9 cellular contexts compared by ENCODE assay signal in genomic region chr5:107456281-107456715, GRCh38.
A peak's percentile ranks its signal among the peaks of the same experiment; 100 is the strongest.
DNase-seq lines count a peak whose midpoint lies in the region; ATAC-seq, FAIRE-seq and TF ChIP-seq lines count a peak whose summit lies in the region.
"Had no signal": no experiment of that assay in that cellular context is flagged by ENCODE, and none has a peak within 500 bp of the region (broad histone marks: within the 10 kb centered on the region; RNA-seq: fewer than 3 reads in every experiment).

No MANE protein-coding gene starts in this region.

- H3K36me3 ChIP-seq in bronchial epithelial cell (ENCODE audit: control insufficient read depth, insufficient read depth, low read length), result no peaks in the 10 kb centered on the region

- CTCF ChIA-PET in activated CD8-positive, alpha-beta memory T cell treated with anti-CD3 and anti-CD28 coated beads, Interleukin-2, amount 10 ng/mL, durations not matched to agents 7 days and 5 days (lab: Charles Lee), result no interaction called here

- H3K9me3 Mint-ChIP-seq in activated CD8-positive, alpha-beta memory T cell treated with anti-CD3 and anti-CD28 coated beads, Interleukin-2, amount 10 ng/mL, durations not matched to agents 7 days and 5 days (ENCODE audit: low read depth), result no peaks in the 10 kb centered on the region

- no peak for DNase-seq in GM18507 (ENCODE audit: extremely low spot score, insufficient read length, low read depth)
- DNase-seq in bronchial epithelial cell (ENCODE audit: low read depth), result peak; percentile 97
- no peak for DNase-seq in posterior vena cava (ENCODE audit: low spot score)
- no peak for DNase-seq in KG1 (lab: John Stamatoyannopoulos, UW)
- no peak for DNase-seq in activated CD8-positive, alpha-beta memory T cell treated with anti-CD3 and anti-CD28 coated beads, Interleukin-2, amount 10 ng/mL, durations not matched to agents 7 days and 5 days
- DNase-seq in NCI-H1092 treated with DMSO at 0.1 percent for 48 hours (lab: John Stamatoyannopoulos, UW), result no peak
- DNase-seq: activated CD8-positive, alpha-beta memory T cell treated with anti-CD3 and anti-CD28 coated beads for 24 hours had no signal

- H3K36me3 Mint-ChIP-seq in activated CD8-positive, alpha-beta memory T cell treated with anti-CD3 and anti-CD28 coated beads, Interleukin-2, amount 10 ng/mL, durations not matched to agents 7 days and 5 days, result no peaks in the 10 kb centered on the region

- H3K27me3 ChIP-seq in bronchial epithelial cell (ENCODE audit: control insufficient read depth, insufficient read depth, low read length), result no peaks in the 10 kb centered on the region

- no peaks in the 10 kb centered on the region for H3K4me1 Mint-ChIP-seq in activated CD8-positive, alpha-beta memory T cell treated with anti-CD3 and anti-CD28 coated beads, Interleukin-2, amount 10 ng/mL, durations not matched to agents 7 days and 5 days

- FAIRE-seq in GM18507 (lab: Jason Lieb, UNC), result peak; percentile 85
- FAIRE-seq in bronchial epithelial cell (lab: Jason Lieb, UNC), result peak; percentile 93

- TF ChIP-seq CTCF in bronchial epithelial cell (IDR thresholded peaks at IDR 0.05; ENCODE audit: insufficient read depth, low read length, severe bottlenecking), result no peak

- no peak overlapping the region for H3K4me3 ChIP-seq in bronchial epithelial cell (ENCODE audit: low read depth, low read length)

- H3K4me3 Mint-ChIP-seq in activated CD8-positive, alpha-beta memory T cell treated with anti-CD3 and anti-CD28 coated beads, Interleukin-2, amount 10 ng/mL, durations not matched to agents 7 days and 5 days, result no peak overlapping the region

- no peak overlapping the region for H3K27ac Mint-ChIP-seq in activated CD8-positive, alpha-beta memory T cell treated with anti-CD3 and anti-CD28 coated beads, Interleukin-2, amount 10 ng/mL, durations not matched to agents 7 days and 5 days

- intact Hi-C loops in posterior vena cava (cut with DNase I), result no loop called here

- ATAC-seq in GM21528 (IDR thresholded peaks at IDR 0.05; ENCODE audit: low FRiP score, unreplicated experiment) (peak; percentile 74), HG03469 (IDR thresholded peaks at IDR 0.05; ENCODE audit: unreplicated experiment) (peak; percentile 75)
- ATAC-seq in activated CD8-positive, alpha-beta memory T cell treated with anti-CD3 and anti-CD28 coated beads, Interleukin-2, amount 10 ng/mL, durations not matched to agents 7 days and 5 days, result no peak

- H3K27me3 Mint-ChIP-seq in activated CD8-positive, alpha-beta memory T cell treated with anti-CD3 and anti-CD28 coated beads, Interleukin-2, amount 10 ng/mL, durations not matched to agents 7 days and 5 days, result peaks cover 13% of the 10 kb centered on the region
